ENCODE assay signal across 8 cellular contexts in genomic region chr5:56329652-56330051, GRCh38.
DNase-seq lines count a peak whose midpoint lies in the region; ATAC-seq and TF ChIP-seq lines count a peak whose summit lies in the region.

No MANE protein-coding gene starts in this region.

- intact Hi-C loops in natural killer cell (cut with micrococcal nuclease): no loop called here
- intact Hi-C loops in vagina (cut with DNase I): no loop called here
- intact Hi-C loops in heart left ventricle (cut with DNase I): no loop called here

- H3K4me3 ChIP-seq in SJSA1 (no peak overlapping the region), vagina (no peak overlapping the region), heart left ventricle (no peak overlapping the region)

- WGBS in heart left ventricle, 4 donors: 96 to 97% (median 96%) methylated on average over 3 of the region's 3 CpGs

- no peaks in the 10 kb centered on the region for H3K9me3 Mint-ChIP-seq in natural killer cell treated with Interleukin-12 subunit alpha and Interleukin-12 subunit beta and Interleukin-15 and Interleukin-18, amount 100 ng/mL, for 72 hours
- no peaks in the 10 kb centered on the region for H3K9me3 Mint-ChIP-seq in natural killer cell
- H3K9me3 Mint-ChIP-seq in stimulated activated naive CD8-positive, alpha-beta T cell treated with anti-CD3 and anti-CD28 coated beads, Interleukin-15, amount 100 ng/mL, for 72 hours: no peaks in the 10 kb centered on the region

- H3K27me3 Mint-ChIP-seq in natural killer cell treated with Interleukin-12 subunit alpha and Interleukin-12 subunit beta and Interleukin-15 and Interleukin-18, amount 100 ng/mL, for 72 hours: peaks cover 32 to 41% of the 10 kb centered on the region in 2 donors
- peaks cover 27 to 32% of the 10 kb centered on the region in 2 donors for H3K27me3 Mint-ChIP-seq in natural killer cell (ENCODE audit: low read depth in 2 of 2)
- H3K27me3 Mint-ChIP-seq in stimulated activated naive CD8-positive, alpha-beta T cell treated with anti-CD3 and anti-CD28 coated beads, Interleukin-15, amount 100 ng/mL, for 72 hours: no peaks in the 10 kb centered on the region

- H3K9me3 ChIP-seq in SJSA1 (replicated peaks): no peaks in the 10 kb centered on the region
- H3K9me3 ChIP-seq in vagina: no peaks in the 10 kb centered on the region
- peaks cover 0 to 6% (median 0%) of the 10 kb centered on the region in 12 donors for H3K9me3 ChIP-seq in heart left ventricle

- H3K36me3 Mint-ChIP-seq in natural killer cell treated with Interleukin-12 subunit alpha and Interleukin-12 subunit beta and Interleukin-15 and Interleukin-18, amount 100 ng/mL, for 72 hours: no peaks in the 10 kb centered on the region
- H3K36me3 Mint-ChIP-seq in natural killer cell: no peaks in the 10 kb centered on the region

- no peak for TF ChIP-seq CTCF in natural killer cell (IDR thresholded peaks at IDR 0.05)
- no peak for TF ChIP-seq CTCF in vagina (IDR thresholded peaks at IDR 0.05)
- TF ChIP-seq CTCF in heart left ventricle (IDR thresholded peaks at IDR 0.05): no peak

- no peak for ATAC-seq in natural killer cell treated with Interleukin-12 subunit alpha and Interleukin-12 subunit beta and Interleukin-15 and Interleukin-18, amount 100 ng/mL, for 72 hours
- ATAC-seq in natural killer cell: no peak
- peak; percentile 49 for ATAC-seq in HG02678 (IDR thresholded peaks at IDR 0.05; ENCODE audit: unreplicated experiment)
- ATAC-seq in stimulated activated naive CD8-positive, alpha-beta T cell treated with anti-CD3 and anti-CD28 coated beads, Interleukin-15, amount 100 ng/mL, for 72 hours: peak; percentile 31
- ATAC-seq in HG03025 (IDR thresholded peaks at IDR 0.05; ENCODE audit: low FRiP score, unreplicated experiment): no peak
- no peak for ATAC-seq in heart left ventricle

- H3K36me3 ChIP-seq in SJSA1: no peaks in the 10 kb centered on the region
- no peaks in the 10 kb centered on the region for H3K36me3 ChIP-seq in vagina
- H3K36me3 ChIP-seq in heart left ventricle: no peaks in the 10 kb centered on the region

- DNase-seq in natural killer cell treated with Interleukin-12 subunit alpha and Interleukin-12 subunit beta and Interleukin-15 and Interleukin-18, amount 100 ng/mL, for 72 hours (ENCODE audit: low spot score): no peak
- DNase-seq in natural killer cell (no peak), SJSA1 (ENCODE audit: low read depth in 1 of 2, low spot score in 2 of 2) (no peak), vagina (ENCODE audit: extremely low spot score in 2 of 2) (no peak), heart left ventricle (no peak)
- no peak for DNase-seq in stimulated activated naive CD8-positive, alpha-beta T cell treated with anti-CD3 and anti-CD28 coated beads, Interleukin-15, amount 100 ng/mL, for 72 hours

- no peaks in the 10 kb centered on the region for H3K27me3 ChIP-seq in SJSA1 (replicated peaks)
- H3K27me3 ChIP-seq in vagina: no peaks in the 10 kb centered on the region
- no peaks in the 10 kb centered on the region for H3K27me3 ChIP-seq in heart left ventricle

- H3K27ac Mint-ChIP-seq in natural killer cell treated with Interleukin-12 subunit alpha and Interleukin-12 subunit beta and Interleukin-15 and Interleukin-18, amount 100 ng/mL, for 72 hours: peak overlapping the region; percentile 55 to 67
- no peak overlapping the region for H3K27ac Mint-ChIP-seq in natural killer cell
- H3K27ac Mint-ChIP-seq in stimulated activated naive CD8-positive, alpha-beta T cell treated with anti-CD3 and anti-CD28 coated beads, Interleukin-15, amount 100 ng/mL, for 72 hours: peak overlapping the region; percentile 97 to 99

- TF ChIP-seq POLR2A in vagina (IDR thresholded peaks at IDR 0.05): no peak
- no peak for TF ChIP-seq POLR2A in heart left ventricle (IDR thresholded peaks at IDR 0.05)

- H3K4me1 ChIP-seq in SJSA1 (replicated peaks): peaks cover 34% of the 10 kb centered on the region
- no peaks in the 10 kb centered on the region for H3K4me1 ChIP-seq in vagina
- peaks cover 0 to 32% (median 6%) of the 10 kb centered on the region in 12 donors for H3K4me1 ChIP-seq in heart left ventricle

- peak overlapping the region; percentile 64 for H3K4me3 Mint-ChIP-seq in natural killer cell treated with Interleukin-12 subunit alpha and Interleukin-12 subunit beta and Interleukin-15 and Interleukin-18, amount 100 ng/mL, for 72 hours
- no peak overlapping the region for H3K4me3 Mint-ChIP-seq in natural killer cell
- peak overlapping the region; percentile 50 to 71 for H3K4me3 Mint-ChIP-seq in stimulated activated naive CD8-positive, alpha-beta T cell treated with anti-CD3 and anti-CD28 coated beads, Interleukin-15, amount 100 ng/mL, for 72 hours

- H3K27ac ChIP-seq in SJSA1: peak overlapping the region; percentile 72
- no peak overlapping the region for H3K27ac ChIP-seq in vagina
- peak overlapping the region in 3 of 12 donors; percentile 9 to 69 (median 30) for H3K27ac ChIP-seq in heart left ventricle

- H3K4me1 Mint-ChIP-seq in natural killer cell treated with Interleukin-12 subunit alpha and Interleukin-12 subunit beta and Interleukin-15 and Interleukin-18, amount 100 ng/mL, for 72 hours (ENCODE audit: low read depth in 2 of 2): peaks cover 13 to 36% of the 10 kb centered on the region in 2 donors
- peaks cover 8 to 12% of the 10 kb centered on the region in 2 donors for H3K4me1 Mint-ChIP-seq in natural killer cell
- peaks cover 63% of the 10 kb centered on the region for H3K4me1 Mint-ChIP-seq in stimulated activated naive CD8-positive, alpha-beta T cell treated with anti-CD3 and anti-CD28 coated beads, Interleukin-15, amount 100 ng/mL, for 72 hours

Comparison
In these comparisons a context has a peak if more than half of its experiments do, and no peak if none do; other contexts are left out.
1. H3K27ac Mint-ChIP-seq: peak in natural killer cell treated with Interleukin-12 subunit alpha and Interleukin-12 subunit beta and Interleukin-15 and Interleukin-18, amount 100 ng/mL, for 72 hours (2 of 2) and stimulated activated naive CD8-positive, alpha-beta T cell treated with anti-CD3 and anti-CD28 coated beads, Interleukin-15, amount 100 ng/mL, for 72 hours (2 of 2); none in natural killer cell (0 of 2).
2. ATAC-seq: peak in HG02678 (single experiment) and stimulated activated naive CD8-positive, alpha-beta T cell treated with anti-CD3 and anti-CD28 coated beads, Interleukin-15, amount 100 ng/mL, for 72 hours (single experiment); none in natural killer cell treated with Interleukin-12 subunit alpha and Interleukin-12 subunit beta and Interleukin-15 and Interleukin-18, amount 100 ng/mL, for 72 hours (0 of 2), natural killer cell (0 of 3), HG03025 (single experiment) and heart left ventricle (0 of 4).